ENCODE assay signal across 11 cellular contexts in genomic region chr7:28536259-28536658, GRCh38.
DNase-seq lines count a peak whose midpoint lies in the region; ATAC-seq, FAIRE-seq and TF ChIP-seq lines count a peak whose summit lies in the region.
"Had no signal": no experiment of that assay in that cellular context is flagged by ENCODE, and none has a peak within 500 bp of the region (broad histone marks: within the 10 kb centered on the region; RNA-seq: fewer than 3 reads in every experiment).

No MANE protein-coding gene starts in this region.

- ATAC-seq in GM19467 (IDR thresholded peaks at IDR 0.05; ENCODE audit: unreplicated experiment), result no peak
- ATAC-seq in GM18867 (IDR thresholded peaks at IDR 0.05; ENCODE audit: unreplicated experiment), result no peak

- TF ChIP-seq POLR2A in lower leg skin (IDR thresholded peaks at IDR 0.05), result no peak

- peak; percentile 46 for FAIRE-seq in HTR-8/SVneo (lab: Jason Lieb, UNC)

- peak; percentile 8 for TF ChIP-seq CTCF in AG09319 (IDR thresholded peaks at IDR 0.05; ENCODE audit: low read depth, low read length)
- no peak for TF ChIP-seq CTCF in lower leg skin (IDR thresholded peaks at IDR 0.05)

- DNase-seq in AG09319 (ENCODE audit: extremely low read depth, low read depth) (no peak), HTR-8/SVneo (ENCODE audit: insufficient read length, low spot score) (peak; percentile 51), ecto neural progenitor cell (ENCODE audit: low spot score) (peak; percentile 65), mucosa of gallbladder (ENCODE audit: low spot score) (peak; percentile 26), lower leg skin (ENCODE audit: low spot score in 2 of 2) (no peak), inferior parietal cortex (ENCODE audit: extremely low spot score) (no peak)
- DNase-seq: activated CD4-positive, alpha-beta T cell treated with anti-CD3 and anti-CD28 coated beads, Interleukin-2, amount 10 ng/mL, durations not matched to agents 7 days and 5 days; DMS79; NCI-H526 treated with DMSO at 0.1 percent for 48 hours had no signal

- intact Hi-C loops in lower leg skin (cut with DNase I; ENCODE audit: low total_unique reads), result no loop called here

- H3K4me3 ChIP-seq in lower leg skin (ENCODE audit: low read depth, poor library complexity, severe bottlenecking), result no peak overlapping the region

- 56 to 74% methylated on average over 7 of the region's 7 CpGs for WGBS in lower leg skin, 2 donors

Comparison
In these comparisons a context has a peak if more than half of its experiments do, and no peak if none do; other contexts are left out.
1. DNase-seq: peak in HTR-8/SVneo (single experiment), ecto neural progenitor cell (single experiment) and mucosa of gallbladder (single experiment); none in AG09319 (single experiment), lower leg skin (0 of 2) and inferior parietal cortex (single experiment).